In genomic region chr11:1654388-1655167, GRCh38 we compare ENCODE assay signal across 2 cellular contexts.
TF ChIP-seq lines count a peak whose summit lies in the region.

No MANE protein-coding gene starts in this region.

TF ChIP-seq in WTC11, 78 proteins besides CTCF, POLR2A, EP300 and RAD21:
- TF ChIP-seq GABPB1 (CRISPR knock-in tag; IDR thresholded peaks at IDR 0.05) = 0 out of 2 replicates have a peak, but pooled peaks have one; percentile 19
- TF ChIP-seq KAT7 (CRISPR knock-in tag; IDR thresholded peaks at IDR 0.05; ENCODE audit: borderline replicate concordance) = no peak
- no peak for TF ChIP-seq SMAD3 (CRISPR knock-in tag; IDR thresholded peaks at IDR 0.05; ENCODE audit: borderline replicate concordance)

TF ChIP-seq in HepG2, 621 proteins besides CTCF, POLR2A, EP300 and RAD21 (continues in another document):
- TF ChIP-seq ZNF788 (CRISPR knock-in tag; IDR thresholded peaks at IDR 0.05; ENCODE audit: borderline replicate concordance) (no peak), CHD4 (IDR thresholded peaks at IDR 0.05; ENCODE audit: borderline replicate concordance, low read length) (no peak), ZNF451 (CRISPR knock-in tag; IDR thresholded peaks at IDR 0.05) (no peak), ZNF224 (CRISPR knock-in tag; IDR thresholded peaks at IDR 0.05) (0 out of 2 replicates have a peak, but pooled peaks have one; percentile 51), PAWR (CRISPR knock-in tag; IDR thresholded peaks at IDR 0.05; ENCODE audit: borderline replicate concordance) (no peak), MTF1 (CRISPR knock-in tag; IDR thresholded peaks at IDR 0.05) (no peak), CHD2 (IDR thresholded peaks at IDR 0.05; ENCODE audit: low read depth, low read length) (no peak), ZNF607 (CRISPR knock-in tag; IDR thresholded peaks at IDR 0.05; ENCODE audit: borderline replicate concordance) (no peak), SMAD9 (CRISPR knock-in tag; IDR thresholded peaks at IDR 0.05) (0 out of 2 replicates have a peak, but pooled peaks have one; percentile 7), RBM22 (optimal IDR thresholded peaks at IDR 0.05; ENCODE audit: low read length) (no peak), ZNF17 (CRISPR knock-in tag; IDR thresholded peaks at IDR 0.05) (no peak), ZBTB1 (CRISPR knock-in tag; IDR thresholded peaks at IDR 0.05; ENCODE audit: borderline replicate concordance) (no peak), ZNF83 (CRISPR knock-in tag; IDR thresholded peaks at IDR 0.05; ENCODE audit: borderline replicate concordance) (no peak), RAD51 (IDR thresholded peaks at IDR 0.05; ENCODE audit: borderline replicate concordance) (no peak), MAF1 (CRISPR knock-in tag; IDR thresholded peaks at IDR 0.05; ENCODE audit: borderline replicate concordance) (no peak), HIVEP1 (CRISPR knock-in tag; IDR thresholded peaks at IDR 0.05) (no peak), PCBP1 (IDR thresholded peaks at IDR 0.05; ENCODE audit: borderline replicate concordance, low read depth, low read length) (no peak), CREM (IDR thresholded peaks at IDR 0.05) (peak; percentile 73), CREM (CRISPR knock-in tag; IDR thresholded peaks at IDR 0.05) (no peak), SMAD3 (CRISPR knock-in tag; IDR thresholded peaks at IDR 0.05) (no peak), STAG1 (CRISPR knock-in tag; IDR thresholded peaks at IDR 0.05) (0 out of 2 replicates have a peak, but pooled peaks have one; percentile 16), TCF7L2 (IDR thresholded peaks at IDR 0.05; ENCODE audit: low read depth, low read length) (no peak), NCOA5 (CRISPR knock-in tag; IDR thresholded peaks at IDR 0.05) (no peak), FOXK1 (CRISPR knock-in tag; IDR thresholded peaks at IDR 0.05; ENCODE audit: borderline replicate concordance, low read depth) (0 out of 2 replicates have a peak, but pooled peaks have one; percentile 24), MIXL1 (CRISPR knock-in tag; IDR thresholded peaks at IDR 0.05) (peak; percentile 40; the same call in 1 of the 2 replicates), ZNF879 (CRISPR knock-in tag; IDR thresholded peaks at IDR 0.05) (no peak), ZNF274 (CRISPR knock-in tag; IDR thresholded peaks at IDR 0.05) (no peak), CHCHD3 (CRISPR knock-in tag; IDR thresholded peaks at IDR 0.05) (no peak), ZBTB37 (CRISPR knock-in tag; IDR thresholded peaks at IDR 0.05) (no peak), RXRB (CRISPR knock-in tag; IDR thresholded peaks at IDR 0.05; ENCODE audit: borderline replicate concordance) (peak; percentile 87), SRSF9 (IDR thresholded peaks at IDR 0.05; ENCODE audit: borderline replicate concordance, insufficient read depth, low read depth, low read length, poor library complexity, severe bottlenecking) (no peak), YY1 (IDR thresholded peaks at IDR 0.05; ENCODE audit: insufficient read depth, insufficient replicate concordance, low read depth, low read length) (no peak), STAT5B (CRISPR knock-in tag; IDR thresholded peaks at IDR 0.05) (no peak), PHF21A (CRISPR knock-in tag; IDR thresholded peaks at IDR 0.05) (peak; percentile 58), ZBTB34 (CRISPR knock-in tag; IDR thresholded peaks at IDR 0.05) (no peak), ZNF180 (CRISPR knock-in tag; IDR thresholded peaks at IDR 0.05; ENCODE audit: borderline replicate concordance, low read depth) (no peak), SIX4 (CRISPR knock-in tag; IDR thresholded peaks at IDR 0.05) (no peak; the same call in 1 of the 2 replicates), ZNF563 (CRISPR knock-in tag; IDR thresholded peaks at IDR 0.05) (no peak), ISL2 (CRISPR knock-in tag; IDR thresholded peaks at IDR 0.05) (peak; percentile 65), ZNF775 (CRISPR knock-in tag; IDR thresholded peaks at IDR 0.05; ENCODE audit: borderline replicate concordance) (no peak), ZNF263 (CRISPR knock-in tag; IDR thresholded peaks at IDR 0.05) (peak; percentile 81), UBTF (CRISPR knock-in tag; IDR thresholded peaks at IDR 0.05) (peak; percentile 77), ARID5B (CRISPR knock-in tag; IDR thresholded peaks at IDR 0.05) (peak; percentile 64; the same call in 1 of the 2 replicates), ASH2L (IDR thresholded peaks at IDR 0.05; ENCODE audit: insufficient read length, low read depth, low read length) (no peak), AHR (CRISPR knock-in tag; IDR thresholded peaks at IDR 0.05) (no peak), ZNF431 (CRISPR knock-in tag; IDR thresholded peaks at IDR 0.05; ENCODE audit: borderline replicate concordance, low read depth) (0 out of 2 replicates have a peak, but pooled peaks have one; percentile 42)
- TF ChIP-seq, protein P1, sequence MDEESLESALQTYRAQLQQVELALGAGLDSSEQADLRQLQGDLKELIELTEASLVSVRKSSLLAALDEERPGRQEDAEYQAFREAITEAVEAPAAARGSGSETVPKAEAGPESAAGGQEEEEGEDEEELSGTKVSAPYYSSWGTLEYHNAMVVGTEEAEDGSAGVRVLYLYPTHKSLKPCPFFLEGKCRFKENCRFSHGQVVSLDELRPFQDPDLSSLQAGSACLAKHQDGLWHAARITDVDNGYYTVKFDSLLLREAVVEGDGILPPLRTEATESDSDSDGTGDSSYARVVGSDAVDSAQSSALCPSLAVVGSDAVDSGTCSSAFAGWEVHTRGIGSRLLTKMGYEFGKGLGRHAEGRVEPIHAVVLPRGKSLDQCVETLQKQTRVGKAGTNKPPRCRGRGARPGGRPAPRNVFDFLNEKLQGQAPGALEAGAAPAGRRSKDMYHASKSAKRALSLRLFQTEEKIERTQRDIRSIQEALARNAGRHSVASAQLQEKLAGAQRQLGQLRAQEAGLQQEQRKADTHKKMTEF (CRISPR knock-in tag; IDR thresholded peaks at IDR 0.05) = no peak; the same call in 1 of the 2 replicates
- TF ChIP-seq, protein P2, sequence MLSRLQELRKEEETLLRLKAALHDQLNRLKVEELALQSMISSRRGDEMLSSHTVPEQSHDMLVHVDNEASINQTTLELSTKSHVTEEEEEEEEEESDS (CRISPR knock-in tag; IDR thresholded peaks at IDR 0.05; ENCODE audit: borderline replicate concordance) = no peak
- TF ChIP-seq, protein P3, sequence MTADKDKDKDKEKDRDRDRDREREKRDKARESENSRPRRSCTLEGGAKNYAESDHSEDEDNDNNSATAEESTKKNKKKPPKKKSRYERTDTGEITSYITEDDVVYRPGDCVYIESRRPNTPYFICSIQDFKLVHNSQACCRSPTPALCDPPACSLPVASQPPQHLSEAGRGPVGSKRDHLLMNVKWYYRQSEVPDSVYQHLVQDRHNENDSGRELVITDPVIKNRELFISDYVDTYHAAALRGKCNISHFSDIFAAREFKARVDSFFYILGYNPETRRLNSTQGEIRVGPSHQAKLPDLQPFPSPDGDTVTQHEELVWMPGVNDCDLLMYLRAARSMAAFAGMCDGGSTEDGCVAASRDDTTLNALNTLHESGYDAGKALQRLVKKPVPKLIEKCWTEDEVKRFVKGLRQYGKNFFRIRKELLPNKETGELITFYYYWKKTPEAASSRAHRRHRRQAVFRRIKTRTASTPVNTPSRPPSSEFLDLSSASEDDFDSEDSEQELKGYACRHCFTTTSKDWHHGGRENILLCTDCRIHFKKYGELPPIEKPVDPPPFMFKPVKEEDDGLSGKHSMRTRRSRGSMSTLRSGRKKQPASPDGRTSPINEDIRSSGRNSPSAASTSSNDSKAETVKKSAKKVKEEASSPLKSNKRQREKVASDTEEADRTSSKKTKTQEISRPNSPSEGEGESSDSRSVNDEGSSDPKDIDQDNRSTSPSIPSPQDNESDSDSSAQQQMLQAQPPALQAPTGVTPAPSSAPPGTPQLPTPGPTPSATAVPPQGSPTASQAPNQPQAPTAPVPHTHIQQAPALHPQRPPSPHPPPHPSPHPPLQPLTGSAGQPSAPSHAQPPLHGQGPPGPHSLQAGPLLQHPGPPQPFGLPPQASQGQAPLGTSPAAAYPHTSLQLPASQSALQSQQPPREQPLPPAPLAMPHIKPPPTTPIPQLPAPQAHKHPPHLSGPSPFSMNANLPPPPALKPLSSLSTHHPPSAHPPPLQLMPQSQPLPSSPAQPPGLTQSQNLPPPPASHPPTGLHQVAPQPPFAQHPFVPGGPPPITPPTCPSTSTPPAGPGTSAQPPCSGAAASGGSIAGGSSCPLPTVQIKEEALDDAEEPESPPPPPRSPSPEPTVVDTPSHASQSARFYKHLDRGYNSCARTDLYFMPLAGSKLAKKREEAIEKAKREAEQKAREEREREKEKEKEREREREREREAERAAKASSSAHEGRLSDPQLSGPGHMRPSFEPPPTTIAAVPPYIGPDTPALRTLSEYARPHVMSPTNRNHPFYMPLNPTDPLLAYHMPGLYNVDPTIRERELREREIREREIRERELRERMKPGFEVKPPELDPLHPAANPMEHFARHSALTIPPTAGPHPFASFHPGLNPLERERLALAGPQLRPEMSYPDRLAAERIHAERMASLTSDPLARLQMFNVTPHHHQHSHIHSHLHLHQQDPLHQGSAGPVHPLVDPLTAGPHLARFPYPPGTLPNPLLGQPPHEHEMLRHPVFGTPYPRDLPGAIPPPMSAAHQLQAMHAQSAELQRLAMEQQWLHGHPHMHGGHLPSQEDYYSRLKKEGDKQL (CRISPR knock-in tag; IDR thresholded peaks at IDR 0.05; ENCODE audit: low read depth) = peak; percentile 17; the same call in 1 of the 2 replicates
- TF ChIP-seq, protein P4, sequence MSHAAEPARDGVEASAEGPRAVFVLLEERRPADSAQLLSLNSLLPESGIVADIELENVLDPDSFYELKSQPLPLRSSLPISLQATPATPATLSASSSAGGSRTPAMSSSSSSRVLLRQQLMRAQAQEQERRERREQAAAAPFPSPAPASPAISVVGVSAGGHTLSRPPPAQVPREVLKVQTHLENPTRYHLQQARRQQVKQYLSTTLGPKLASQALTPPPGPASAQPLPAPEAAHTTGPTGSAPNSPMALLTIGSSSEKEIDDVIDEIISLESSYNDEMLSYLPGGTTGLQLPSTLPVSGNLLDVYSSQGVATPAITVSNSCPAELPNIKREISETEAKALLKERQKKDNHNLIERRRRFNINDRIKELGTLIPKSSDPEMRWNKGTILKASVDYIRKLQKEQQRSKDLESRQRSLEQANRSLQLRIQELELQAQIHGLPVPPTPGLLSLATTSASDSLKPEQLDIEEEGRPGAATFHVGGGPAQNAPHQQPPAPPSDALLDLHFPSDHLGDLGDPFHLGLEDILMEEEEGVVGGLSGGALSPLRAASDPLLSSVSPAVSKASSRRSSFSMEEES (CRISPR knock-in tag; IDR thresholded peaks at IDR 0.05) = peak; percentile 87
